ENCODE assay signal across 6 cellular contexts in genomic region chr15:27835233-27835939, GRCh38.
"Had no signal": no experiment of that assay in that cellular context is flagged by ENCODE, and none has a peak within 500 bp of the region (broad histone marks: within the 10 kb centered on the region; RNA-seq: fewer than 3 reads in every experiment).

No MANE protein-coding gene starts in this region.

- H3K27ac ChIP-seq: HL-60 had no signal

- ATAC-seq: HepG2, K562 had no signal

- H3K36me3 Mint-ChIP-seq: IgD-negative memory B cell had no signal

- DNase-seq: IMR-90, KBM-7 had no signal

- H3K4me3 Mint-ChIP-seq: IgD-negative memory B cell had no signal

- H3K4me1 Mint-ChIP-seq: IgD-negative memory B cell had no signal

- H3K4me3 ChIP-seq: K562 had no signal
